ENCODE assay signal across 17 cellular contexts in the genomic region with DNA sequence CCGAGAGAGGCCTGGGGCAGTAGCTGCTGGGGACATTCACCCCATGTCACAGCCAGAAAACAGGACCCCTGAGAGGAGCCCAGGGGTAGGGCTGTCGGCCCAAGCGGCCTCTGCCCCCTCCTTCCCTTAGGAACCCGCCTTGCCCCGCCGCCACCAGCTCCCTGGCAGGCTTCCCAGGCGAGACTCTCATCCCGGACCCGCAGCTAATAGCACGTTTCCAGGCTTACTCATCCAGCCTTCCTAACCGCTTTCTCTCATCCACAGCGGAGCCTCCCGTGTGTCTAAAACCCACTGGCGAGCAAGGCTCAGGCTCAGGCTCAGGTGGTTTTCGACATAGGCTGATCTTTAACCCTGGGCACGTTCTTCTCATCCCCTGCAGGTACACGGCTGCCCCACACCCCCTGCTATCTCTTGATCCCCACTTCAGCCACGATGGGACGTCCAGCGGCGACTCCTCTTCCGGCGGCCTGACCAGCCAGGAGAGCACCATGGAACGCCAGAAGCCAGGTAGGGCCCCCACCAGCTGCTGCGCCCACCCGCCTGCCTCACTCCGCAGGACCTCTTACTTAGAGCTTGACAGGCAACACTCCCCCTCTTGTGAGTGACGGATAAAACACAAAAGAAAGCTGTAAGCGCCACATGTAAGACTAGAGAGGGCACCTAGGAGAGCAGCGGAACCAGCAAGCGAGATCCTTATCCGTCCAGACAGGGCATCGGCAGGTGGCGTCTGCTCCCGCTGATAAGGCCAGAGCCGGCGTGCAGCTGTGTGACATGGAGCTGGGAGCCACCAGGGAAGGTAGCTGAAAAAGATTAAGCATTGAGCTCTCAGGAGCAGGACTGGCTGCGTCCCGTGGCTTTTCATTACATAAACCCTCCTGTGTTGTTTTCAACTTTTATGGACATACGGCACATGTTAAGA.
DNase-seq lines count a peak whose midpoint lies in the region; ATAC-seq and TF ChIP-seq lines count a peak whose summit lies in the region.
"Had no signal": no experiment of that assay in that cellular context is flagged by ENCODE, and none has a peak within 500 bp of the region (broad histone marks: within the 10 kb centered on the region; RNA-seq: fewer than 3 reads in every experiment).

No MANE protein-coding gene starts in this region.

- no peak for ATAC-seq in HG03139 (IDR thresholded peaks at IDR 0.05; ENCODE audit: unreplicated experiment)
- ATAC-seq: WTC11 had no signal

- WGBS in esophagus muscularis mucosa, result 96% methylated on average over 36 of the region's 40 CpGs

- H3K4me1 ChIP-seq in esophagus muscularis mucosa, result no peaks in the 10 kb centered on the region
- H3K4me1 ChIP-seq: BLaER1 treated with 17β-estradiol and CSF1 and Interleukin-3, amounts not matched to agents 10 nM and 100 nM; parathyroid adenoma; stomach had no signal

- H3K4me3 ChIP-seq in astrocyte of the cerebellum (ENCODE audit: low read depth, low read length) (no peak overlapping the region), esophagus muscularis mucosa (no peak overlapping the region)
- H3K4me3 ChIP-seq: BLaER1 treated with 17β-estradiol and CSF1 and Interleukin-3, amounts not matched to agents 10 nM and 100 nM; stomach had no signal

- H3K4me1 Mint-ChIP-seq in activated T-helper 2 cell treated with anti-CD3 and anti-CD28 coated beads, Interferon-gamma antibody, Interleukin-2, Interleukin-4, amounts not matched to agents 10 μg/mL and 5 μg/mL and 100 μg/mL, durations not matched to agents 14 hours and 24 hours and 36 hours (ENCODE audit: low read depth), result no peaks in the 10 kb centered on the region
- H3K4me1 Mint-ChIP-seq in activated T-cell treated with anti-CD3 and anti-CD28 coated beads, Interleukin-2, amount 50 U/mL, for 24 hours (ENCODE audit: low read depth), result no peaks in the 10 kb centered on the region
- H3K4me1 Mint-ChIP-seq: mesothelial cell of epicardium had no signal

- intact Hi-C loops in esophagus muscularis mucosa (cut with DNase I), result no loop called here
- intact Hi-C loops in activated T-helper 2 cell treated with anti-CD3 and anti-CD28 coated beads, Interferon-gamma antibody, Interleukin-2, Interleukin-4, amounts not matched to agents 10 μg/mL and 5 μg/mL and 100 μg/mL, durations not matched to agents 14 hours and 24 hours and 36 hours (cut with micrococcal nuclease), result no loop called here

- no peaks in the 10 kb centered on the region for H3K9me3 Mint-ChIP-seq in activated T-helper 2 cell treated with anti-CD3 and anti-CD28 coated beads, Interferon-gamma antibody, Interleukin-2, Interleukin-4, amounts not matched to agents 10 μg/mL and 5 μg/mL and 100 μg/mL, durations not matched to agents 14 hours and 24 hours and 36 hours
- no peaks in the 10 kb centered on the region for H3K9me3 Mint-ChIP-seq in activated T-cell treated with anti-CD3 and anti-CD28 coated beads, Interleukin-2, amount 50 U/mL, for 24 hours
- H3K9me3 Mint-ChIP-seq: mesothelial cell of epicardium, WTC11 had no signal

- no peaks in the 10 kb centered on the region for H3K9me3 ChIP-seq in esophagus muscularis mucosa
- H3K9me3 ChIP-seq: BLaER1 treated with 17β-estradiol and CSF1 and Interleukin-3, amounts not matched to agents 10 nM and 100 nM; stomach had no signal

- H3K27me3 ChIP-seq in esophagus muscularis mucosa, result no peaks in the 10 kb centered on the region
- H3K27me3 ChIP-seq: BLaER1 treated with 17β-estradiol and CSF1 and Interleukin-3, amounts not matched to agents 10 nM and 100 nM; stomach had no signal

- H3K36me3 ChIP-seq in esophagus muscularis mucosa, result peaks cover 13 to 55% (median 36%) of the 10 kb centered on the region in 4 donors

- no peaks in the 10 kb centered on the region for H3K27me3 Mint-ChIP-seq in activated T-helper 2 cell treated with anti-CD3 and anti-CD28 coated beads, Interferon-gamma antibody, Interleukin-2, Interleukin-4, amounts not matched to agents 10 μg/mL and 5 μg/mL and 100 μg/mL, durations not matched to agents 14 hours and 24 hours and 36 hours (ENCODE audit: low read depth)
- no peaks in the 10 kb centered on the region for H3K27me3 Mint-ChIP-seq in activated T-cell treated with anti-CD3 and anti-CD28 coated beads, Interleukin-2, amount 50 U/mL, for 24 hours

- H3K4me3 Mint-ChIP-seq in activated T-helper 2 cell treated with anti-CD3 and anti-CD28 coated beads, Interferon-gamma antibody, Interleukin-2, Interleukin-4, amounts not matched to agents 10 μg/mL and 5 μg/mL and 100 μg/mL, durations not matched to agents 14 hours and 24 hours and 36 hours (ENCODE audit: low read depth), result no peak overlapping the region
- H3K4me3 Mint-ChIP-seq in activated T-cell treated with anti-CD3 and anti-CD28 coated beads, Interleukin-2, amount 50 U/mL, for 24 hours, result no peak overlapping the region
- H3K4me3 Mint-ChIP-seq: mesothelial cell of epicardium, WTC11 had no signal

- H3K36me3 Mint-ChIP-seq in activated T-helper 2 cell treated with anti-CD3 and anti-CD28 coated beads, Interferon-gamma antibody, Interleukin-2, Interleukin-4, amounts not matched to agents 10 μg/mL and 5 μg/mL and 100 μg/mL, durations not matched to agents 14 hours and 24 hours and 36 hours (ENCODE audit: low read depth), result no peaks in the 10 kb centered on the region
- peaks cover 38% of the 10 kb centered on the region for H3K36me3 Mint-ChIP-seq in activated T-cell treated with anti-CD3 and anti-CD28 coated beads, Interleukin-2, amount 50 U/mL, for 24 hours (ENCODE audit: low read depth)

- in situ Hi-C loops in astrocyte of the cerebellum (cut with HindIII; ENCODE audit: low sequenced_read_pairs), result no loop called here

- H3K27ac Mint-ChIP-seq in activated T-helper 2 cell treated with anti-CD3 and anti-CD28 coated beads, Interferon-gamma antibody, Interleukin-2, Interleukin-4, amounts not matched to agents 10 μg/mL and 5 μg/mL and 100 μg/mL, durations not matched to agents 14 hours and 24 hours and 36 hours, result no peak overlapping the region
- H3K27ac Mint-ChIP-seq in activated T-cell treated with anti-CD3 and anti-CD28 coated beads, Interleukin-2, amount 50 U/mL, for 24 hours, result no peak overlapping the region
- H3K27ac Mint-ChIP-seq: mesothelial cell of epicardium, WTC11 had no signal

- TF ChIP-seq CTCF in astrocyte of the cerebellum (IDR thresholded peaks at IDR 0.05; ENCODE audit: low read depth, low read length, missing control alignments), result no peak
- no peak for TF ChIP-seq CTCF in esophagus muscularis mucosa (IDR thresholded peaks at IDR 0.05)

- TF ChIP-seq POLR2A in esophagus muscularis mucosa (IDR thresholded peaks at IDR 0.05; ENCODE audit: low read depth), result no peak

- H3K27ac ChIP-seq in esophagus muscularis mucosa (replicated peaks in 1 of 4), result no peak overlapping the region
- H3K27ac ChIP-seq: BLaER1 treated with 17β-estradiol and CSF1 and Interleukin-3, amounts not matched to agents 10 nM and 100 nM; parathyroid adenoma; stomach had no signal

- TF ChIP-seq EP300 in esophagus muscularis mucosa (IDR thresholded peaks at IDR 0.05), result no peak

- DNase-seq in EH (ENCODE audit: low read depth), result peak; percentile 49
- DNase-seq in M059J (ENCODE audit: low read depth), result peak; percentile 87
- DNase-seq in astrocyte of the cerebellum (ENCODE audit: low read depth), result peak; percentile 55
- DNase-seq in left kidney (ENCODE audit: low read depth, low spot score), result peak; percentile 12
- DNase-seq in esophagus muscularis mucosa (ENCODE audit: extremely low spot score), result no peak
- DNase-seq in activated T-helper 2 cell treated with anti-CD3 and anti-CD28 coated beads, Interferon-gamma antibody, Interleukin-2, Interleukin-4, amounts not matched to agents 10 μg/mL and 5 μg/mL and 100 μg/mL, durations not matched to agents 14 hours and 24 hours and 36 hours (ENCODE audit: low spot score), result no peak
- DNase-seq in activated T-cell treated with anti-CD3 and anti-CD28 coated beads, Interleukin-2, amount 50 U/mL, for 24 hours, result no peak
- DNase-seq: activated effector memory CD4-positive, alpha-beta T cell treated with anti-CD3 and anti-CD28 coated beads, Interleukin-2, amount 50 U/mL, for 16 hours; DMS53; effector CD8-positive, alpha-beta T cell; OCI-M1; stomach had no signal

Comparison
In these comparisons a context has a peak if more than half of its experiments do, and no peak if none do; other contexts are left out.
1. DNase-seq: peak in EH (single experiment), M059J (single experiment), astrocyte of the cerebellum (single experiment) and left kidney (single experiment); none in esophagus muscularis mucosa (single experiment), activated T-helper 2 cell treated with anti-CD3 and anti-CD28 coated beads, Interferon-gamma antibody, Interleukin-2, Interleukin-4, amounts not matched to agents 10 μg/mL and 5 μg/mL and 100 μg/mL, durations not matched to agents 14 hours and 24 hours and 36 hours (single experiment) and activated T-cell treated with anti-CD3 and anti-CD28 coated beads, Interleukin-2, amount 50 U/mL, for 24 hours (single experiment).